In the genomic region with DNA sequence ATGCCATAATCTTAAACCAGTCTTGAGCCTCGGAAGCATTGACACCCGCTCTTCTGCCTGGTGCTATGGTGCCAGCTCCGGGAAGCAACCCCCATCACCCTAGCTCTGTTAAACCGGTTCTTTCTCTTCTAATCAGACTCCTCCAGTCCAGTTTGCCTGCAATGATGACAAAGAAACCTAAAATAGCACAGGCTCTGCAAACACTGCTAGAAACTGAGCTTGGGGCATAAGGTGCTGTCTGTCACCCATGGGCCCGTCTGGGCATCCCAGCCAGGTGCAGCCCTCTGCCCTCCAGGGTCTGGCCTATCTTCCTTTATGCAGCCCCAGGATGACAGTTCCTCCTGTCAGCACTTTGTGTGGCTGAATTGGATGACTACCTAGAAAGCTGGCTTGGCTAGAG, we compare ENCODE assay signal across 10 cellular contexts. TPM values are rescaled to one million over a fixed set of nuclear protein-coding genes. Genes with fewer than 3 reads are reported as not detected.
DNase-seq lines count a peak whose midpoint lies in the region; ATAC-seq, FAIRE-seq and TF ChIP-seq lines count a peak whose summit lies in the region.
"Had no signal": no experiment of that assay in that cellular context is flagged by ENCODE, and none has a peak within 500 bp of the region (broad histone marks: within the 10 kb centered on the region; RNA-seq: fewer than 3 reads in every experiment).

No MANE protein-coding gene starts in this region.

- H3K4me3 Mint-ChIP-seq in T-helper 17 cell: no peak overlapping the region
- no peak overlapping the region for H3K4me3 Mint-ChIP-seq in T-helper 2 cell treated with Interferon-gamma antibody and Interleukin-4, amounts not matched to agents 5 μg/mL and 100 μg/mL, for 36 hours
- H3K4me3 Mint-ChIP-seq: naive thymus-derived CD8-positive, alpha-beta T cell had no signal

- H3K27ac ChIP-seq in right atrium auricular region (peak overlapping the region; percentile 80 to 83), skin epidermis (peak overlapping the region; percentile 26 to 92 (median 84))

- H3K9me3 ChIP-seq in T-helper 17 cell (ENCODE audit: control insufficient read depth, low read length, poor library complexity, severe bottlenecking): no peaks in the 10 kb centered on the region
- H3K9me3 ChIP-seq in right atrium auricular region: no peaks in the 10 kb centered on the region

- H3K4me3 ChIP-seq in right atrium auricular region (no peak overlapping the region), skin epidermis (no peak overlapping the region)

- H3K27me3 ChIP-seq in right atrium auricular region: no peaks in the 10 kb centered on the region

- ATAC-seq in T-helper 17 cell: no peak
- ATAC-seq: naive thymus-derived CD8-positive, alpha-beta T cell had no signal

- no peaks in the 10 kb centered on the region for H3K36me3 ChIP-seq in right atrium auricular region

- H3K4me1 ChIP-seq in right atrium auricular region: peaks cover 0 to 31% of the 10 kb centered on the region in 2 donors

- no peaks in the 10 kb centered on the region for H3K36me3 Mint-ChIP-seq in T-helper 17 cell (ENCODE audit: low read depth)
- no peaks in the 10 kb centered on the region for H3K36me3 Mint-ChIP-seq in T-helper 2 cell treated with Interferon-gamma antibody and Interleukin-4, amounts not matched to agents 5 μg/mL and 100 μg/mL, for 36 hours (ENCODE audit: low read depth)
- H3K36me3 Mint-ChIP-seq: naive thymus-derived CD8-positive, alpha-beta T cell had no signal

- peaks cover 13% of the 10 kb centered on the region for H3K27me3 Mint-ChIP-seq in T-helper 17 cell
- no peaks in the 10 kb centered on the region for H3K27me3 Mint-ChIP-seq in T-helper 2 cell treated with Interferon-gamma antibody and Interleukin-4, amounts not matched to agents 5 μg/mL and 100 μg/mL, for 36 hours (ENCODE audit: low read depth)

- no peak for TF ChIP-seq POLR2A in H54 (IDR thresholded peaks at IDR 0.05; ENCODE audit: low read depth, low read length)

- H3K4me1 Mint-ChIP-seq in T-helper 17 cell: peaks cover 8% of the 10 kb centered on the region
- H3K4me1 Mint-ChIP-seq in T-helper 2 cell treated with Interferon-gamma antibody and Interleukin-4, amounts not matched to agents 5 μg/mL and 100 μg/mL, for 36 hours (ENCODE audit: low read depth): peaks cover 12% of the 10 kb centered on the region

- no peaks in the 10 kb centered on the region for H3K9me3 Mint-ChIP-seq in T-helper 2 cell treated with Interferon-gamma antibody and Interleukin-4, amounts not matched to agents 5 μg/mL and 100 μg/mL, for 36 hours
- H3K9me3 Mint-ChIP-seq: naive thymus-derived CD8-positive, alpha-beta T cell had no signal

- DNase-seq in H54 (ENCODE audit: insufficient read length, low spot score) (peak; percentile 5), T-helper 17 cell (no peak), right atrium auricular region (ENCODE audit: low spot score) (no peak), urothelium cell line (ENCODE audit: low spot score) (no peak), kidney glomerular epithelial cell (lab: John Stamatoyannopoulos, UW) (no peak)
- DNase-seq in T-helper 2 cell treated with Interferon-gamma antibody and Interleukin-4, amounts not matched to agents 5 μg/mL and 100 μg/mL, for 36 hours (ENCODE audit: low spot score): no peak
- DNase-seq in stimulated activated CD4-positive, alpha-beta T cell treated with anti-CD3 and anti-CD28 coated beads, Interleukin-15, amount 100 ng/mL, for 24 hours: no peak
- DNase-seq: naive thymus-derived CD8-positive, alpha-beta T cell; NCI-H1417 treated with DMSO at 0.1 percent for 48 hours had no signal

- TF ChIP-seq CTCF in right atrium auricular region (IDR thresholded peaks at IDR 0.05): no peak

- peak overlapping the region; percentile 53 for H3K27ac Mint-ChIP-seq in T-helper 17 cell
- no peak overlapping the region for H3K27ac Mint-ChIP-seq in T-helper 2 cell treated with Interferon-gamma antibody and Interleukin-4, amounts not matched to agents 5 μg/mL and 100 μg/mL, for 36 hours
- H3K27ac Mint-ChIP-seq: naive thymus-derived CD8-positive, alpha-beta T cell had no signal

- no peak for FAIRE-seq in H54 (lab: Jason Lieb, UNC)
- no peak for FAIRE-seq in urothelium cell line (lab: Jason Lieb, UNC)

RNA-seq across cellular contexts. Expression of gene CAMK2G, which starts 14.2 kb away (rescaled TPM):
- total RNA-seq in T-helper 17 cell (10 to 100 TPM; 52.6 to 59.6 TPM), right atrium auricular region (10 to 100 TPM; 12.1 to 17.4 TPM)

RNA-seq across cellular contexts. Expression of gene PLAU, which starts 22.4 kb away (rescaled TPM):
- total RNA-seq in T-helper 17 cell: under 1 TPM in 1 of 2 donors, not detected in 1; 0.42 TPM
- total RNA-seq in right atrium auricular region: 1 to 10 TPM; 3.9 to 4.6 TPM
